ENCODE assay signal across 25 cellular contexts in genomic region chr22:32490279-32490678, GRCh38. TPM values are rescaled to one million over a fixed set of nuclear protein-coding genes. Genes with fewer than 3 reads are reported as not detected.
DNase-seq lines count a peak whose midpoint lies in the region; ATAC-seq and TF ChIP-seq lines count a peak whose summit lies in the region.
"Had no signal": no experiment of that assay in that cellular context is flagged by ENCODE, and none has a peak within 500 bp of the region (broad histone marks: within the 10 kb centered on the region; RNA-seq: fewer than 3 reads in every experiment).

No MANE protein-coding gene starts in this region.

- TF ChIP-seq CTCF in VCaP (conservative IDR thresholded peaks at IDR 0.05) (no peak), natural killer cell (IDR thresholded peaks at IDR 0.05) (no peak)

- no peak for ATAC-seq in activated T-cell treated with anti-CD3 and anti-CD28 coated beads, Interleukin-2, amount 50 U/mL, for 72 hours (replicated peaks in 1 of 2)
- no peak for ATAC-seq in activated T-cell treated with anti-CD3 and anti-CD28 coated beads, Interleukin-2, amount 50 U/mL, for 4 hours
- no peak for ATAC-seq in central memory CD8-positive, alpha-beta T cell (replicated peaks; ENCODE audit: extremely low read depth, poor library complexity, severe bottlenecking)
- ATAC-seq in stimulated activated effector memory CD8-positive, alpha-beta T cell treated with anti-CD3 and anti-CD28 coated beads, Interleukin-12 subunit alpha, Interleukin-12 subunit beta, amount 100 ng/mL, for 72 hours, result peak; percentile 57
- ATAC-seq in natural killer cell, result no peak
- ATAC-seq: GM12878, HCT116 had no signal

- H3K9me3 Mint-ChIP-seq in activated T-cell treated with anti-CD3 and anti-CD28 coated beads, Interleukin-2, amount 50 U/mL, for 72 hours, result no peaks in the 10 kb centered on the region
- no peaks in the 10 kb centered on the region for H3K9me3 Mint-ChIP-seq in activated T-cell treated with anti-CD3 and anti-CD28 coated beads, Interleukin-2, amount 50 U/mL, for 4 hours
- H3K9me3 Mint-ChIP-seq in central memory CD8-positive, alpha-beta T cell, result no peaks in the 10 kb centered on the region
- H3K9me3 Mint-ChIP-seq in stimulated activated effector memory CD8-positive, alpha-beta T cell treated with anti-CD3 and anti-CD28 coated beads, Interleukin-12 subunit alpha, Interleukin-12 subunit beta, amount 100 ng/mL, for 72 hours, result no peaks in the 10 kb centered on the region
- H3K9me3 Mint-ChIP-seq in natural killer cell, result no peaks in the 10 kb centered on the region
- H3K9me3 Mint-ChIP-seq: CD4-positive, CD25-positive, alpha-beta regulatory T cell; CD8-positive, alpha-beta memory T cell; HFFc6 had no signal

- no peak for DNase-seq in activated T-cell treated with anti-CD3 and anti-CD28 coated beads, Interleukin-2, amount 50 U/mL, for 72 hours
- DNase-seq in activated T-cell treated with anti-CD3 and anti-CD28 coated beads, Interleukin-2, amount 50 U/mL, for 4 hours, result no peak
- DNase-seq in central memory CD8-positive, alpha-beta T cell (ENCODE audit: low spot score in 2 of 2), result no peak
- no peak for DNase-seq in stimulated activated effector memory CD8-positive, alpha-beta T cell treated with anti-CD3 and anti-CD28 coated beads, Interleukin-12 subunit alpha, Interleukin-12 subunit beta, amount 100 ng/mL, for 72 hours (ENCODE audit: low spot score in 2 of 2)
- DNase-seq in natural killer cell (no peak), islet precursor cell (no peak)
- DNase-seq: ACHN; BE2C; C1 segment of cervical spinal cord; CD4-positive, CD25-positive, alpha-beta regulatory T cell; CD8-positive, alpha-beta memory T cell; COR-L47; DMS 273 treated with DMSO at 0.1 percent for 48 hours; DMS53; DND-41; EL; GOT3; H7; HFFc6 had no signal

- intact Hi-C loops in natural killer cell (cut with micrococcal nuclease), result no loop called here

- H3K27ac ChIP-seq in VCaP, result peak overlapping the region; percentile 0; the same call in 1 of the 2 replicates
- H3K27ac ChIP-seq: HL-60 had no signal

- peaks cover 17 to 45% of the 10 kb centered on the region in 2 donors for H3K36me3 Mint-ChIP-seq in activated T-cell treated with anti-CD3 and anti-CD28 coated beads, Interleukin-2, amount 50 U/mL, for 72 hours (ENCODE audit: insufficient read depth in 2 of 2)
- peaks cover 50% of the 10 kb centered on the region for H3K36me3 Mint-ChIP-seq in activated T-cell treated with anti-CD3 and anti-CD28 coated beads, Interleukin-2, amount 50 U/mL, for 4 hours (ENCODE audit: insufficient read depth)
- peaks cover 80% of the 10 kb centered on the region for H3K36me3 Mint-ChIP-seq in central memory CD8-positive, alpha-beta T cell (ENCODE audit: insufficient read depth)
- no peaks in the 10 kb centered on the region for H3K36me3 Mint-ChIP-seq in stimulated activated effector memory CD8-positive, alpha-beta T cell treated with anti-CD3 and anti-CD28 coated beads, Interleukin-12 subunit alpha, Interleukin-12 subunit beta, amount 100 ng/mL, for 72 hours
- H3K36me3 Mint-ChIP-seq in natural killer cell, result peaks cover 40% of the 10 kb centered on the region

- H3K27ac Mint-ChIP-seq in activated T-cell treated with anti-CD3 and anti-CD28 coated beads, Interleukin-2, amount 50 U/mL, for 72 hours, result peak overlapping the region; percentile 42
- H3K27ac Mint-ChIP-seq in central memory CD8-positive, alpha-beta T cell (ENCODE audit: low read depth), result peak overlapping the region; percentile 72
- no peak overlapping the region for H3K27ac Mint-ChIP-seq in stimulated activated effector memory CD8-positive, alpha-beta T cell treated with anti-CD3 and anti-CD28 coated beads, Interleukin-12 subunit alpha, Interleukin-12 subunit beta, amount 100 ng/mL, for 72 hours
- H3K27ac Mint-ChIP-seq in natural killer cell, result no peak overlapping the region
- H3K27ac Mint-ChIP-seq: HFFc6 had no signal

- H3K4me3 Mint-ChIP-seq in activated T-cell treated with anti-CD3 and anti-CD28 coated beads, Interleukin-2, amount 50 U/mL, for 72 hours, result no peak overlapping the region
- H3K4me3 Mint-ChIP-seq in activated T-cell treated with anti-CD3 and anti-CD28 coated beads, Interleukin-2, amount 50 U/mL, for 4 hours, result no peak overlapping the region
- no peak overlapping the region for H3K4me3 Mint-ChIP-seq in central memory CD8-positive, alpha-beta T cell
- H3K4me3 Mint-ChIP-seq in stimulated activated effector memory CD8-positive, alpha-beta T cell treated with anti-CD3 and anti-CD28 coated beads, Interleukin-12 subunit alpha, Interleukin-12 subunit beta, amount 100 ng/mL, for 72 hours, result no peak overlapping the region
- H3K4me3 Mint-ChIP-seq in natural killer cell, result no peak overlapping the region
- H3K4me3 Mint-ChIP-seq: CD4-positive, CD25-positive, alpha-beta regulatory T cell; CD8-positive, alpha-beta memory T cell; HFFc6 had no signal

- H3K27me3 Mint-ChIP-seq in activated T-cell treated with anti-CD3 and anti-CD28 coated beads, Interleukin-2, amount 50 U/mL, for 72 hours (ENCODE audit: low read depth), result no peaks in the 10 kb centered on the region
- H3K27me3 Mint-ChIP-seq in activated T-cell treated with anti-CD3 and anti-CD28 coated beads, Interleukin-2, amount 50 U/mL, for 4 hours (ENCODE audit: low read depth), result no peaks in the 10 kb centered on the region
- H3K27me3 Mint-ChIP-seq in central memory CD8-positive, alpha-beta T cell, result no peaks in the 10 kb centered on the region
- no peaks in the 10 kb centered on the region for H3K27me3 Mint-ChIP-seq in natural killer cell (ENCODE audit: low read depth in 2 of 2)
- H3K27me3 Mint-ChIP-seq: CD4-positive, CD25-positive, alpha-beta regulatory T cell; CD8-positive, alpha-beta memory T cell had no signal

- H3K4me1 Mint-ChIP-seq in activated T-cell treated with anti-CD3 and anti-CD28 coated beads, Interleukin-2, amount 50 U/mL, for 72 hours (ENCODE audit: low read depth), result peaks cover 10% of the 10 kb centered on the region
- H3K4me1 Mint-ChIP-seq in activated T-cell treated with anti-CD3 and anti-CD28 coated beads, Interleukin-2, amount 50 U/mL, for 4 hours (ENCODE audit: low read depth), result peaks cover 3% of the 10 kb centered on the region
- H3K4me1 Mint-ChIP-seq in central memory CD8-positive, alpha-beta T cell, result peaks cover 15% of the 10 kb centered on the region
- H3K4me1 Mint-ChIP-seq in stimulated activated effector memory CD8-positive, alpha-beta T cell treated with anti-CD3 and anti-CD28 coated beads, Interleukin-12 subunit alpha, Interleukin-12 subunit beta, amount 100 ng/mL, for 72 hours, result peaks cover 5% of the 10 kb centered on the region
- H3K4me1 Mint-ChIP-seq in natural killer cell, result peaks cover 19 to 35% of the 10 kb centered on the region in 2 donors

RNA-seq across cellular contexts. Expression of gene FBXO7, which starts 15.7 kb away (rescaled TPM):
- total RNA-seq in activated T-cell treated with anti-CD3 and anti-CD28 coated beads, Interleukin-2, amount 50 U/mL, for 72 hours, result 100 to 1,000 TPM in 1 of 2 donors, 10 to 100 TPM in 1; 96.1 to 103 TPM
- 10 to 100 TPM; 69.4 to 78.2 (median 77.4) TPM for total RNA-seq in activated T-cell treated with anti-CD3 and anti-CD28 coated beads, Interleukin-2, amount 50 U/mL, for 4 hours
- total RNA-seq in natural killer cell, result 100 to 1,000 TPM; 173 to 208 (median 198) TPM

RNA-seq across cellular contexts. Expression of gene BPIFC, which starts 26.0 kb away (rescaled TPM):
- total RNA-seq in activated T-cell treated with anti-CD3 and anti-CD28 coated beads, Interleukin-2, amount 50 U/mL, for 72 hours, result not detected
- not detected for total RNA-seq in activated T-cell treated with anti-CD3 and anti-CD28 coated beads, Interleukin-2, amount 50 U/mL, for 4 hours
- total RNA-seq in natural killer cell, result not detected
- total RNA-seq: CD4-positive, CD25-positive, alpha-beta regulatory T cell; CD8-positive, alpha-beta memory T cell; G401; GM12878; H7; HFFc6; HT1080 had no signal

Comparison
In these comparisons a context has a peak if more than half of its experiments do, and no peak if none do; other contexts are left out.
1. H3K27ac Mint-ChIP-seq: peak in activated T-cell treated with anti-CD3 and anti-CD28 coated beads, Interleukin-2, amount 50 U/mL, for 72 hours (single experiment) and central memory CD8-positive, alpha-beta T cell (single experiment); none in stimulated activated effector memory CD8-positive, alpha-beta T cell treated with anti-CD3 and anti-CD28 coated beads, Interleukin-12 subunit alpha, Interleukin-12 subunit beta, amount 100 ng/mL, for 72 hours (single experiment) and natural killer cell (0 of 2).